Comparison of ENCODE assay signal across 1 cellular context in the genomic region with DNA sequence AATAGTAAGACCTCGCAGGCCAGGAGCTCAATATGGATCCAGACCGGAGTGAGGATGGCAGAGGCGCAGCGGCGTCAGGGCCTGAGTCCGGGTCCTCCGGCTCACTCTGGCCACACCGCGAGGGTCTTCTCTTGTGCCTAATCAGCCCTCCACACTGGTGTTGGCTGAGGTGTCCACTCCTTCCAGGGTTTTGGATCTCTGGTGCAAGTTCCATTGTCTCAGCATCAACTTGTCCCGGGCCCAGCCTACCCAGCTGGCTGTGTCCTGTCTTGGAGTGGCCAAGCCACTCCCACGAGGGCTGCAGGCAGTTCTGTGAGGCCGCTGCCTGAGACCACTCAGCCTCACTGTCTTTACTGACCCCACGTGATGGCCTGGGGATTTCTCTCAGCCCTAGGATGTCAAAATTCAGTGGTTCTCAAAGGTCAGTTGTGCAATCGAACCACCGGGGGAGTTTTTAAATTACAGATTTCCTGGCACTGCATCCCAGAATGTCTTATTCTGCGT.
TF ChIP-seq lines count a peak whose summit lies in the region.

No MANE protein-coding gene starts in this region.

TF ChIP-seq in H1, 55 proteins besides CTCF, POLR2A, EP300 and RAD21:
- TF ChIP-seq CEBPB (IDR thresholded peaks at IDR 0.05; ENCODE audit: low read depth, low read length): 0 out of 2 replicates have a peak, but pooled peaks have one; percentile 38
- TF ChIP-seq ZNF274 (IDR thresholded peaks at IDR 0.05; ENCODE audit: borderline replicate concordance, extremely low read depth, low read length): no peak
- TF ChIP-seq JUN (IDR thresholded peaks at IDR 0.05; ENCODE audit: low read depth, low read length): no peak
- TF ChIP-seq SP4 (IDR thresholded peaks at IDR 0.05; ENCODE audit: low read length): no peak
- TF ChIP-seq SP1 (IDR thresholded peaks at IDR 0.05; ENCODE audit: low read depth, low read length): no peak
- TF ChIP-seq SUZ12 (IDR thresholded peaks at IDR 0.05; ENCODE audit: low read length): no peak
